8 cellular contexts compared by ENCODE assay signal in the genomic region with DNA sequence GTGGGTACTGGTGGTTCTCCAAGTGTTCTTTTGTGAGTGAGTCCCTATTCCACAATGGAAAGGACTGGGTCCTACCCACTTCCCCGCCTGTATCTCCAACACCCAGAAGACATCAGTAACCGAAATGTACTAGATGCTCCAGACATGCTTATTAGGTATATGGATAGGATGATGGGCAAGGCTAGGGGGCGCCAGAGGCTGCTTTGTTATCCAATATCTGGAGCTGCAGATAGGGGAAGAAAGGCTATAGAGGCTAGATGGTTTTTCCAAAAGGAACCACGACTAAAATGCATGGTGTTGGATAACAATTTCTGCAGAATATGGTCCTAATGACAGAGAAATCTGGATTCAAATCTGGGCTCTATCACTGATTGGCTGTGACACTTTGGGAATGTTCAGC. TPM values are rescaled to one million over a fixed set of nuclear protein-coding genes. Genes with fewer than 3 reads are reported as not detected.
DNase-seq lines count a peak whose midpoint lies in the region; ATAC-seq and TF ChIP-seq lines count a peak whose summit lies in the region.

No MANE protein-coding gene starts in this region.

- no peaks in the 10 kb centered on the region for H3K9me3 Mint-ChIP-seq in memory B cell

- no peaks in the 10 kb centered on the region for H3K9me3 ChIP-seq in WERI-Rb-1 (ENCODE audit: severe bottlenecking)

- H3K27me3 Mint-ChIP-seq in memory B cell, result no peaks in the 10 kb centered on the region

- peaks cover 23% of the 10 kb centered on the region for H3K4me1 Mint-ChIP-seq in memory B cell

- DNase-seq in NCI-H2227 (lab: John Stamatoyannopoulos, UW; ENCODE audit: unreplicated experiment) (peak; percentile 9), NCI-H2227 treated with DMSO at 0.1 percent for 48 hours (lab: John Stamatoyannopoulos, UW) (no peak), NCI-H146 (lab: John Stamatoyannopoulos, UW) (peak; percentile 57), WERI-Rb-1 (peak; percentile 87), dermis blood vessel endothelial cell (peak; percentile 27), memory B cell (ENCODE audit: low spot score in 2 of 2) (peak; percentile 62 to 70)
- peak; percentile 82 for DNase-seq in stimulated activated naive CD8-positive, alpha-beta T cell treated with anti-CD3 and anti-CD28 coated beads, Interleukin-15, Interleukin-2, amounts not matched to agents 100 U/mL and 50 U/mL, for 24 hours

- H3K4me3 ChIP-seq in WERI-Rb-1 (ENCODE audit: low read depth, low read length), result no peak overlapping the region

- no peaks in the 10 kb centered on the region for H3K36me3 ChIP-seq in WERI-Rb-1

- H3K27ac Mint-ChIP-seq in memory B cell, result no peak overlapping the region

- peaks cover 30% of the 10 kb centered on the region for H3K36me3 Mint-ChIP-seq in memory B cell

- ATAC-seq in memory B cell (ENCODE audit: low read depth) (peak; percentile 36), HG03280 (IDR thresholded peaks at IDR 0.05; ENCODE audit: unreplicated experiment) (no peak)
- ATAC-seq in stimulated activated naive CD8-positive, alpha-beta T cell treated with anti-CD3 and anti-CD28 coated beads, Interleukin-15, Interleukin-2, amounts not matched to agents 100 U/mL and 50 U/mL, for 24 hours, result peak; percentile 64

- H3K4me3 Mint-ChIP-seq in memory B cell, result no peak overlapping the region

- peak; percentile 75 for TF ChIP-seq CTCF in WERI-Rb-1 (IDR thresholded peaks at IDR 0.05; ENCODE audit: low read depth, low read length)

- no peaks in the 10 kb centered on the region for H3K27me3 ChIP-seq in WERI-Rb-1 (ENCODE audit: insufficient read depth, low read depth, severe bottlenecking)

- no peak overlapping the region for H3K27ac ChIP-seq in WERI-Rb-1

RNA-seq across cellular contexts. Expression of gene TM9SF3, which starts 56.2 kb away (rescaled TPM):
- total RNA-seq in dermis blood vessel endothelial cell, result 101 and 119 TPM in 2 replicates
